1 cellular context compared by ENCODE assay signal in the genomic region with DNA sequence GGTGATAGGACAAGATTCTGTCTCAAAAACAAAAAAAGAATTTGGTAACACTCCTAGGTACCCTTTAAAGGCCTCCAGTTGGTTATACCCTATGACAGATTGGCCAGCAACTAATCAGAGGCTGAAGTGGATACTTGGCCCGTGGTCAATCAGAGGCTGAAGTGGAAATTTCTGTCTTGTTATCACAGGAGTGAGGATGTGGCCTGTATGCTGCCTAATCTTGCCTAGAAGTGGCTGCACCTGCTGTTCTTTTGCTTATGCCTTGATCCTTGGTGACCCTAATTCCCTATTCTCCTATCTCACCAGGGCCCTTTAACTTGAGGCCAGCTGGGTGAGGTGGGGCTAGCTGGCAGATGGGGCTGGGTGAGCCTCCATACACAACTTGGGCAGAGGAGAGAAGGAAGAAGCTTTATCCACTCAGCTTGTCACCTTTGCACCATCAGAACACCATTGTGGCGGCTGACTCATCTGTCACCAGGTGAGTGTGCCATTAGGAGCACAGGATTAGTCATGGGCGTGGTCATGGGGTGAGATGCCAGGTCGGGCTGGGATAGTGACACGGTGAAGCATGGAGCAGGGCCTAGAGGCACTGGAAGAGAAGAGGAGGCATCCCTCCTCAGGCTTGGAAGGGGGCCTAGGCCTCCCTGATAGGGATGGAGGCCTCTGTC.
A peak's percentile ranks its signal among the peaks of the same experiment; 100 is the strongest.
TF ChIP-seq lines count a peak whose summit lies in the region.

No MANE protein-coding gene starts in this region.

TF ChIP-seq in HepG2, 621 proteins besides CTCF, POLR2A, EP300 and RAD21 (continued from another document and continues in another):
- TF ChIP-seq, protein P1, sequence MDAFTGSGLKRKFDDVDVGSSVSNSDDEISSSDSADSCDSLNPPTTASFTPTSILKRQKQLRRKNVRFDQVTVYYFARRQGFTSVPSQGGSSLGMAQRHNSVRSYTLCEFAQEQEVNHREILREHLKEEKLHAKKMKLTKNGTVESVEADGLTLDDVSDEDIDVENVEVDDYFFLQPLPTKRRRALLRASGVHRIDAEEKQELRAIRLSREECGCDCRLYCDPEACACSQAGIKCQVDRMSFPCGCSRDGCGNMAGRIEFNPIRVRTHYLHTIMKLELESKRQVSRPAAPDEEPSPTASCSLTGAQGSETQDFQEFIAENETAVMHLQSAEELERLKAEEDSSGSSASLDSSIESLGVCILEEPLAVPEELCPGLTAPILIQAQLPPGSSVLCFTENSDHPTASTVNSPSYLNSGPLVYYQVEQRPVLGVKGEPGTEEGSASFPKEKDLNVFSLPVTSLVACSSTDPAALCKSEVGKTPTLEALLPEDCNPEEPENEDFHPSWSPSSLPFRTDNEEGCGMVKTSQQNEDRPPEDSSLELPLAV (CRISPR knock-in tag; conservative IDR thresholded peaks at IDR 0.05; ENCODE audit: low read depth): no peak
- TF ChIP-seq, protein P2, sequence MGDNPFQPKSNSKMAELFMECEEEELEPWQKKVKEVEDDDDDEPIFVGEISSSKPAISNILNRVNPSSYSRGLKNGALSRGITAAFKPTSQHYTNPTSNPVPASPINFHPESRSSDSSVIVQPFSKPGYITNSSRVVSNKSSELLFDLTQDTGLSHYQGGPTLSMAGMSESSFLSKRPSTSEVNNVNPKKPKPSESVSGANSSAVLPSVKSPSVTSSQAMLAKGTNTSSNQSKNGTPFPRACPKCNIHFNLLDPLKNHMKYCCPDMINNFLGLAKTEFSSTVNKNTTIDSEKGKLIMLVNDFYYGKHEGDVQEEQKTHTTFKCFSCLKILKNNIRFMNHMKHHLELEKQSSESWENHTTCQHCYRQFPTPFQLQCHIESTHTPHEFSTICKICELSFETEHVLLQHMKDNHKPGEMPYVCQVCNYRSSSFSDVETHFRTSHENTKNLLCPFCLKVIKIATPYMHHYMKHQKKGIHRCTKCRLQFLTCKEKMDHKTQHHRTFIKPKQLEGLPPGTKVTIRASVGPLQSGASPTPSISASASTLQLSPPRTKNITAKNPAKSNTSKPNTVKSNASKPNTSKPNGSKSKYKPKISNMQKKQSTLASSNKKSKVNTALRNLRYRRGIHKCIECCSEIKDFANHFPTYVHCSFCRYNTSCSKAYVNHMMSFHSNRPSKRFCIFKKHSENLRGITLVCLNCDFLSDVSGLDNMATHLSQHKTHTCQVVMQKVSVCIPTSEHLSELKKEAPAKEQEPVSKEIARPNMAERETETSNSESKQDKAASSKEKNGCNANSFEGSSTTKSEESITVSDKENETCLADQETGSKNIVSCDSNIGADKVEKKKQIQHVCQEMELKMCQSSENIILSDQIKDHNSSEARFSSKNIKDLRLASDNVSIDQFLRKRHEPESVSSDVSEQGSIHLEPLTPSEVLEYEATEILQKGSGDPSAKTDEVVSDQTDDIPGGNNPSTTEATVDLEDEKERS (CRISPR knock-in tag; IDR thresholded peaks at IDR 0.05): no peak
- TF ChIP-seq ZNF644 (CRISPR knock-in tag; IDR thresholded peaks at IDR 0.05; ENCODE audit: low read depth) (no peak), ATF1 (CRISPR knock-in tag; IDR thresholded peaks at IDR 0.05) (peak; percentile 74; the same call in 1 of the 2 replicates), ZNF746 (CRISPR knock-in tag; IDR thresholded peaks at IDR 0.05) (no peak), ZNF557 (CRISPR knock-in tag; IDR thresholded peaks at IDR 0.05) (no peak), CREM (IDR thresholded peaks at IDR 0.05) (peak; percentile 52), CREM (CRISPR knock-in tag; IDR thresholded peaks at IDR 0.05) (no peak), SUZ12 (IDR thresholded peaks at IDR 0.05; ENCODE audit: low read depth, low read length) (no peak), SRF (IDR thresholded peaks at IDR 0.05; ENCODE audit: low read depth, low read length) (no peak), NFYC (CRISPR knock-in tag; IDR thresholded peaks at IDR 0.05) (no peak), ZNF383 (CRISPR knock-in tag; IDR thresholded peaks at IDR 0.05; ENCODE audit: borderline replicate concordance) (no peak), SIN3B (IDR thresholded peaks at IDR 0.05; ENCODE audit: low read length) (no peak), CENPT (CRISPR knock-in tag; IDR thresholded peaks at IDR 0.05; ENCODE audit: low read depth) (no peak), ZNF331 (CRISPR knock-in tag; IDR thresholded peaks at IDR 0.05) (no peak), TAF1 (CRISPR knock-in tag; IDR thresholded peaks at IDR 0.05) (no peak), SAP130 (CRISPR knock-in tag; IDR thresholded peaks at IDR 0.05; ENCODE audit: low read depth) (peak; percentile 48; the same call in 1 of the 2 replicates), KDM2A (CRISPR knock-in tag; IDR thresholded peaks at IDR 0.05; ENCODE audit: borderline replicate concordance, low read depth) (no peak), ZNF891 (CRISPR knock-in tag; IDR thresholded peaks at IDR 0.05) (no peak), BORCS8-MEF2B (CRISPR knock-in tag; IDR thresholded peaks at IDR 0.05) (no peak), ZNF207 (IDR thresholded peaks at IDR 0.05; ENCODE audit: borderline replicate concordance) (no peak), NR1H2 (CRISPR knock-in tag; IDR thresholded peaks at IDR 0.05; ENCODE audit: borderline replicate concordance, low read depth) (no peak), ZFP41 (CRISPR knock-in tag; IDR thresholded peaks at IDR 0.05; ENCODE audit: borderline replicate concordance) (no peak), ATAD3A (CRISPR knock-in tag; IDR thresholded peaks at IDR 0.05) (no peak), GTF3A (CRISPR knock-in tag; conservative IDR thresholded peaks at IDR 0.05) (no peak), SMAD1 (CRISPR knock-in tag; IDR thresholded peaks at IDR 0.05; ENCODE audit: borderline replicate concordance, low read depth) (no peak), ZNF678 (CRISPR knock-in tag; IDR thresholded peaks at IDR 0.05) (no peak), ZMYM3 (CRISPR knock-in tag; IDR thresholded peaks at IDR 0.05) (no peak), SALL1 (CRISPR knock-in tag; IDR thresholded peaks at IDR 0.05) (0 out of 2 replicates have a peak, but pooled peaks have one; percentile 26), ISL2 (CRISPR knock-in tag; IDR thresholded peaks at IDR 0.05) (no peak), ZNF737 (CRISPR knock-in tag; IDR thresholded peaks at IDR 0.05; ENCODE audit: borderline replicate concordance) (no peak), ZC3H4 (CRISPR knock-in tag; IDR thresholded peaks at IDR 0.05; ENCODE audit: borderline replicate concordance) (no peak), KDM5A (IDR thresholded peaks at IDR 0.05; ENCODE audit: borderline replicate concordance, low read length) (no peak), DR1 (CRISPR knock-in tag; IDR thresholded peaks at IDR 0.05) (no peak), ZZZ3 (CRISPR knock-in tag; IDR thresholded peaks at IDR 0.05; ENCODE audit: borderline replicate concordance) (no peak), HHEX (CRISPR knock-in tag; IDR thresholded peaks at IDR 0.05) (no peak), TGIF2 (CRISPR knock-in tag; IDR thresholded peaks at IDR 0.05) (peak; percentile 41; the same call in 1 of the 2 replicates), ZFYVE20 (CRISPR knock-in tag; IDR thresholded peaks at IDR 0.05; ENCODE audit: borderline replicate concordance, low read depth) (no peak), ZNF777 (CRISPR knock-in tag; IDR thresholded peaks at IDR 0.05) (no peak), SP1 (IDR thresholded peaks at IDR 0.05) (no peak), SP1 (CRISPR knock-in tag; IDR thresholded peaks at IDR 0.05) (0 out of 2 replicates have a peak, but pooled peaks have one; percentile 21), HNRNPL (IDR thresholded peaks at IDR 0.05; ENCODE audit: low read depth, low read length) (no peak), SNAI1 (CRISPR knock-in tag; IDR thresholded peaks at IDR 0.05; ENCODE audit: borderline replicate concordance) (no peak), BCL6 (CRISPR knock-in tag; IDR thresholded peaks at IDR 0.05) (no peak), SP5 (CRISPR knock-in tag; IDR thresholded peaks at IDR 0.05; ENCODE audit: borderline replicate concordance, low read depth) (0 out of 2 replicates have a peak, but pooled peaks have one; percentile 12), ZEB1 (IDR thresholded peaks at IDR 0.05; ENCODE audit: insufficient replicate concordance, low read depth) (peak; percentile 49), ATF7-NPFF (CRISPR knock-in tag; IDR thresholded peaks at IDR 0.05; ENCODE audit: low read depth) (no peak), MAZ (IDR thresholded peaks at IDR 0.05; ENCODE audit: borderline replicate concordance, low read depth, low read length) (no peak), MAZ (CRISPR knock-in tag; IDR thresholded peaks at IDR 0.05; ENCODE audit: low read depth) (no peak), NR2F2 (IDR thresholded peaks at IDR 0.05; ENCODE audit: borderline replicate concordance, low read depth) (no peak), DNMT1 (CRISPR knock-in tag; IDR thresholded peaks at IDR 0.05) (no peak), SSRP1 (CRISPR knock-in tag; IDR thresholded peaks at IDR 0.05) (no peak), ZBTB38 (CRISPR knock-in tag; IDR thresholded peaks at IDR 0.05) (no peak), ZNF496 (CRISPR knock-in tag; IDR thresholded peaks at IDR 0.05; ENCODE audit: insufficient replicate concordance) (no peak), RFXANK (CRISPR knock-in tag; IDR thresholded peaks at IDR 0.05) (peak; percentile 99)
- TF ChIP-seq, protein P3, sequence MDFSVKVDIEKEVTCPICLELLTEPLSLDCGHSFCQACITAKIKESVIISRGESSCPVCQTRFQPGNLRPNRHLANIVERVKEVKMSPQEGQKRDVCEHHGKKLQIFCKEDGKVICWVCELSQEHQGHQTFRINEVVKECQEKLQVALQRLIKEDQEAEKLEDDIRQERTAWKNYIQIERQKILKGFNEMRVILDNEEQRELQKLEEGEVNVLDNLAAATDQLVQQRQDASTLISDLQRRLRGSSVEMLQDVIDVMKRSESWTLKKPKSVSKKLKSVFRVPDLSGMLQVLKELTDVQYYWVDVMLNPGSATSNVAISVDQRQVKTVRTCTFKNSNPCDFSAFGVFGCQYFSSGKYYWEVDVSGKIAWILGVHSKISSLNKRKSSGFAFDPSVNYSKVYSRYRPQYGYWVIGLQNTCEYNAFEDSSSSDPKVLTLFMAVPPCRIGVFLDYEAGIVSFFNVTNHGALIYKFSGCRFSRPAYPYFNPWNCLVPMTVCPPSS (IDR thresholded peaks at IDR 0.05): no peak
- TF ChIP-seq, protein P4, sequence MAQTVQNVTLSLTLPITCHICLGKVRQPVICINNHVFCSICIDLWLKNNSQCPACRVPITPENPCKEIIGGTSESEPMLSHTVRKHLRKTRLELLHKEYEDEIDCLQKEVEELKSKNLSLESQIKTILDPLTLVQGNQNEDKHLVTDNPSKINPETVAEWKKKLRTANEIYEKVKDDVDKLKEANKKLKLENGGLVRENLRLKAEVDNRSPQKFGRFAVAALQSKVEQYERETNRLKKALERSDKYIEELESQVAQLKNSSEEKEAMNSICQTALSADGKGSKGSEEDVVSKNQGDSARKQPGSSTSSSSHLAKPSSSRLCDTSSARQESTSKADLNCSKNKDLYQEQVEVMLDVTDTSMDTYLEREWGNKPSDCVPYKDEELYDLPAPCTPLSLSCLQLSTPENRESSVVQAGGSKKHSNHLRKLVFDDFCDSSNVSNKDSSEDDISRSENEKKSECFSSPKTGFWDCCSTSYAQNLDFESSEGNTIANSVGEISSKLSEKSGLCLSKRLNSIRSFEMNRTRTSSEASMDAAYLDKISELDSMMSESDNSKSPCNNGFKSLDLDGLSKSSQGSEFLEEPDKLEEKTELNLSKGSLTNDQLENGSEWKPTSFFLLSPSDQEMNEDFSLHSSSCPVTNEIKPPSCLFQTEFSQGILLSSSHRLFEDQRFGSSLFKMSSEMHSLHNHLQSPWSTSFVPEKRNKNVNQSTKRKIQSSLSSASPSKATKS (CRISPR knock-in tag; IDR thresholded peaks at IDR 0.05): no peak
- TF ChIP-seq, protein P5, sequence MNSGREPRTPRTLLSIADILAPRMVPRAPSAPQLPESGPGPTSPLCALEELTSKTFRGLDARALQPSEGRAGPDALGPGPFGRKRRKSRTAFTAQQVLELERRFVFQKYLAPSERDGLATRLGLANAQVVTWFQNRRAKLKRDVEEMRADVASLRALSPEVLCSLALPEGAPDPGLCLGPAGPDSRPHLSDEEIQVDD (CRISPR knock-in tag; IDR thresholded peaks at IDR 0.05; ENCODE audit: borderline replicate concordance): no peak
- TF ChIP-seq, protein P6, sequence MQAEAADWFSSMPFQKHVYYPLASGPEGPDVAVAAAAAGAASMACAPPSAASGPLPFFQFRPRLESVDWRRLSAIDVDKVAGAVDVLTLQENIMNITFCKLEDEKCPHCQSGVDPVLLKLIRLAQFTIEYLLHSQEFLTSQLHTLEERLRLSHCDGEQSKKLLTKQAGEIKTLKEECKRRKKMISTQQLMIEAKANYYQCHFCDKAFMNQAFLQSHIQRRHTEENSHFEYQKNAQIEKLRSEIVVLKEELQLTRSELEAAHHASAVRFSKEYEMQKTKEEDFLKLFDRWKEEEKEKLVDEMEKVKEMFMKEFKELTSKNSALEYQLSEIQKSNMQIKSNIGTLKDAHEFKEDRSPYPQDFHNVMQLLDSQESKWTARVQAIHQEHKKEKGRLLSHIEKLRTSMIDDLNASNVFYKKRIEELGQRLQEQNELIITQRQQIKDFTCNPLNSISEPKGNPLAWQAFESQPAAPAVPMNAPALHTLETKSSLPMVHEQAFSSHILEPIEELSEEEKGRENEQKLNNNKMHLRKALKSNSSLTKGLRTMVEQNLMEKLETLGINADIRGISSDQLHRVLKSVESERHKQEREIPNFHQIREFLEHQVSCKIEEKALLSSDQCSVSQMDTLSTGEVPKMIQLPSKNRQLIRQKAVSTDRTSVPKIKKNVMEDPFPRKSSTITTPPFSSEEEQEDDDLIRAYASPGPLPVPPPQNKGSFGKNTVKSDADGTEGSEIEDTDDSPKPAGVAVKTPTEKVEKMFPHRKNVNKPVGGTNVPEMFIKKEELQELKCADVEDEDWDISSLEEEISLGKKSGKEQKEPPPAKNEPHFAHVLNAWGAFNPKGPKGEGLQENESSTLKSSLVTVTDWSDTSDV (CRISPR knock-in tag; IDR thresholded peaks at IDR 0.05): no peak
- TF ChIP-seq, protein P7, sequence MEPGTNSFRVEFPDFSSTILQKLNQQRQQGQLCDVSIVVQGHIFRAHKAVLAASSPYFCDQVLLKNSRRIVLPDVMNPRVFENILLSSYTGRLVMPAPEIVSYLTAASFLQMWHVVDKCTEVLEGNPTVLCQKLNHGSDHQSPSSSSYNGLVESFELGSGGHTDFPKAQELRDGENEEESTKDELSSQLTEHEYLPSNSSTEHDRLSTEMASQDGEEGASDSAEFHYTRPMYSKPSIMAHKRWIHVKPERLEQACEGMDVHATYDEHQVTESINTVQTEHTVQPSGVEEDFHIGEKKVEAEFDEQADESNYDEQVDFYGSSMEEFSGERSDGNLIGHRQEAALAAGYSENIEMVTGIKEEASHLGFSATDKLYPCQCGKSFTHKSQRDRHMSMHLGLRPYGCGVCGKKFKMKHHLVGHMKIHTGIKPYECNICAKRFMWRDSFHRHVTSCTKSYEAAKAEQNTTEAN (CRISPR knock-in tag; conservative IDR thresholded peaks at IDR 0.05): no peak
- TF ChIP-seq, protein P8, sequence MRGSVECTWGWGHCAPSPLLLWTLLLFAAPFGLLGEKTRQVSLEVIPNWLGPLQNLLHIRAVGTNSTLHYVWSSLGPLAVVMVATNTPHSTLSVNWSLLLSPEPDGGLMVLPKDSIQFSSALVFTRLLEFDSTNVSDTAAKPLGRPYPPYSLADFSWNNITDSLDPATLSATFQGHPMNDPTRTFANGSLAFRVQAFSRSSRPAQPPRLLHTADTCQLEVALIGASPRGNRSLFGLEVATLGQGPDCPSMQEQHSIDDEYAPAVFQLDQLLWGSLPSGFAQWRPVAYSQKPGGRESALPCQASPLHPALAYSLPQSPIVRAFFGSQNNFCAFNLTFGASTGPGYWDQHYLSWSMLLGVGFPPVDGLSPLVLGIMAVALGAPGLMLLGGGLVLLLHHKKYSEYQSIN (CRISPR knock-in tag; IDR thresholded peaks at IDR 0.05; ENCODE audit: borderline replicate concordance): no peak
- TF ChIP-seq, protein P9, sequence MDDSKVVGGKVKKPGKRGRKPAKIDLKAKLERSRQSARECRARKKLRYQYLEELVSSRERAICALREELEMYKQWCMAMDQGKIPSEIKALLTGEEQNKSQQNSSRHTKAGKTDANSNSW (CRISPR knock-in tag; IDR thresholded peaks at IDR 0.05; ENCODE audit: borderline replicate concordance): no peak
